ENCODE assay signal across 15 cellular contexts in genomic region chr1:101509370-101509769, GRCh38.
DNase-seq lines count a peak whose midpoint lies in the region; ATAC-seq, FAIRE-seq and TF ChIP-seq lines count a peak whose summit lies in the region.
"Had no signal": no experiment of that assay in that cellular context is flagged by ENCODE, and none has a peak within 500 bp of the region (broad histone marks: within the 10 kb centered on the region; RNA-seq: fewer than 3 reads in every experiment).

No MANE protein-coding gene starts in this region.

- H3K27ac ChIP-seq in heart left ventricle (no peak overlapping the region), brain microvascular endothelial cell (no peak overlapping the region)
- H3K27ac ChIP-seq: SJSA1 had no signal

- TF ChIP-seq CTCF in heart left ventricle (IDR thresholded peaks at IDR 0.05) = no peak
- TF ChIP-seq CTCF in brain microvascular endothelial cell (IDR thresholded peaks at IDR 0.05; ENCODE audit: low read depth, low read length, missing control alignments) = no peak

- H3K27me3 ChIP-seq in heart left ventricle (no peaks in the 10 kb centered on the region), brain microvascular endothelial cell (replicated peaks) (no peaks in the 10 kb centered on the region)
- H3K27me3 ChIP-seq: SJSA1 had no signal

- peaks cover 0 to under 1% of the 10 kb centered on the region in 2 donors for H3K27me3 Mint-ChIP-seq in natural killer cell treated with Interleukin-12 subunit alpha and Interleukin-12 subunit beta and Interleukin-15 and Interleukin-18, amount 100 ng/mL, for 72 hours

- H3K36me3 ChIP-seq in heart left ventricle (no peaks in the 10 kb centered on the region), brain microvascular endothelial cell (replicated peaks) (no peaks in the 10 kb centered on the region)
- H3K36me3 ChIP-seq: SJSA1 had no signal

- H3K36me3 Mint-ChIP-seq in natural killer cell treated with Interleukin-12 subunit alpha and Interleukin-12 subunit beta and Interleukin-15 and Interleukin-18, amount 100 ng/mL, for 72 hours = no peaks in the 10 kb centered on the region
- H3K36me3 Mint-ChIP-seq: CD4-positive, alpha-beta memory T cell had no signal

- no peak for TF ChIP-seq POLR2A in GM12892 (IDR thresholded peaks at IDR 0.05; ENCODE audit: low read depth, low read length)
- no peak for TF ChIP-seq POLR2A in heart left ventricle (IDR thresholded peaks at IDR 0.05)

- FAIRE-seq in GM12892 (lab: Jason Lieb, UNC) = peak; percentile 9
- FAIRE-seq: GM18507 had no signal

- WGBS in heart left ventricle, 4 donors = 36 to 64% (median 43%) methylated on average over 1 of the region's 1 CpG

- H3K4me3 Mint-ChIP-seq in natural killer cell treated with Interleukin-12 subunit alpha and Interleukin-12 subunit beta and Interleukin-15 and Interleukin-18, amount 100 ng/mL, for 72 hours = no peak overlapping the region
- H3K4me3 Mint-ChIP-seq: CD4-positive, alpha-beta memory T cell had no signal

- H3K4me1 ChIP-seq in heart left ventricle = peaks cover 0 to 12% (median 0%) of the 10 kb centered on the region in 12 donors
- H3K4me1 ChIP-seq: SJSA1 had no signal

- in situ Hi-C loops in brain microvascular endothelial cell (cut with HindIII; ENCODE audit: low pct_ligation_motif_present, low sequenced_read_pairs) = no loop called here

- H3K27ac Mint-ChIP-seq in natural killer cell treated with Interleukin-12 subunit alpha and Interleukin-12 subunit beta and Interleukin-15 and Interleukin-18, amount 100 ng/mL, for 72 hours = no peak overlapping the region
- H3K27ac Mint-ChIP-seq: CD4-positive, alpha-beta memory T cell had no signal

- H3K9me3 Mint-ChIP-seq in natural killer cell treated with Interleukin-12 subunit alpha and Interleukin-12 subunit beta and Interleukin-15 and Interleukin-18, amount 100 ng/mL, for 72 hours = no peaks in the 10 kb centered on the region
- H3K9me3 Mint-ChIP-seq: CD4-positive, alpha-beta memory T cell had no signal

- no peak overlapping the region for H3K4me3 ChIP-seq in heart left ventricle
- H3K4me3 ChIP-seq in brain microvascular endothelial cell (ENCODE audit: low read depth, low read length) = no peak overlapping the region
- H3K4me3 ChIP-seq: SJSA1 had no signal

- no peak for DNase-seq in GM12892 (ENCODE audit: insufficient read length)
- DNase-seq in NCI-H69 (lab: John Stamatoyannopoulos, UW) = peak; percentile 57
- DNase-seq in heart left ventricle = peak in 4 of 5 donors; percentile 8 to 37 (median 30)
- no peak for DNase-seq in sciatic nerve (ENCODE audit: low spot score)
- no peak for DNase-seq in natural killer cell treated with Interleukin-12 subunit alpha and Interleukin-12 subunit beta and Interleukin-15 and Interleukin-18, amount 100 ng/mL, for 72 hours (ENCODE audit: low spot score)
- no peak for DNase-seq in brain microvascular endothelial cell
- DNase-seq: CD4-positive, alpha-beta memory T cell; DMS79 treated with DMSO at 0.1 percent for 48 hours; GOT3; NCI-H1930; NCI-H526; OCI-M1 had no signal

- H3K9me3 ChIP-seq in heart left ventricle = no peaks in the 10 kb centered on the region
- H3K9me3 ChIP-seq: SJSA1 had no signal

- ATAC-seq in heart left ventricle (peak in 2 of 4 donors; percentile 30 to 60), sciatic nerve (peak; percentile 59), GM18873 (IDR thresholded peaks at IDR 0.05; ENCODE audit: low FRiP score, unreplicated experiment) (no peak)
- ATAC-seq in natural killer cell treated with Interleukin-12 subunit alpha and Interleukin-12 subunit beta and Interleukin-15 and Interleukin-18, amount 100 ng/mL, for 72 hours = no peak

- intact Hi-C loops in heart left ventricle (cut with DNase I) = no loop called here
- intact Hi-C loops in sciatic nerve (cut with DNase I) = no loop called here

- no peaks in the 10 kb centered on the region for H3K4me1 Mint-ChIP-seq in natural killer cell treated with Interleukin-12 subunit alpha and Interleukin-12 subunit beta and Interleukin-15 and Interleukin-18, amount 100 ng/mL, for 72 hours (ENCODE audit: low read depth in 2 of 2)

Comparison
In these comparisons a context has a peak if more than half of its experiments do, and no peak if none do; other contexts are left out.
1. DNase-seq: peak in NCI-H69 (single experiment) and heart left ventricle (4 of 5); none in GM12892 (single experiment), sciatic nerve (single experiment), natural killer cell treated with Interleukin-12 subunit alpha and Interleukin-12 subunit beta and Interleukin-15 and Interleukin-18, amount 100 ng/mL, for 72 hours (single experiment) and brain microvascular endothelial cell (single experiment).